In the genomic region with DNA sequence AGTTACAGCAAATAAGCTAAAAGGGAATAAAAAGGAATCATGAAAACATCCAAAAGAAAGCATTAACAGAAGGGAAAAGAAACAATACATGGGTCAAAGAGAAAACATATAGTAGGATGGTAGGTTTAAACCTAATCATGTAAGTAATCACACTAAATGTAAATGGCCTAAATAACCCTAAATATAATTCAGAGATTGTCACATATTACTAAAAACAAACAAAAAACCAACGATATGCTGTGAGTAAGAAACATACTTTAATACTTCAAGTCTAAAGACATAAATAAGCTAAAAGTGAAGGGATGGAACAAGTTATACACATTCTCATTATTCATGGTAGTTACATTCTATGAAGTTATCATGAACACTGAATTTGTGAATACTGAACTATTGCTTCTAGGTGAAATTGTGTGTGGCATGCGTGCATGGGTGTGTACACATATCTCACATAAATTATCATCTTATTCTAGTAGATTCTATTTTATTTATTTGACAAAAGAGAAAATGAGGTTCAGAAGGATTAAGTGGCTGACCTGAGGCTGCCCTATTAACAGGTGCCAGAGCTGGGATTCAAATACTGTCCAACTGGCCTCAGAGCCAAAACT, we compare ENCODE assay signal across 20 cellular contexts.
A peak's percentile ranks its signal among the peaks of the same experiment; 100 is the strongest.
DNase-seq lines count a peak whose midpoint lies in the region; ATAC-seq, FAIRE-seq and TF ChIP-seq lines count a peak whose summit lies in the region.
"Had no signal": no experiment of that assay in that cellular context is flagged by ENCODE, and none has a peak within 500 bp of the region (broad histone marks: within the 10 kb centered on the region; RNA-seq: fewer than 3 reads in every experiment).

No MANE protein-coding gene starts in this region.

- no peaks in the 10 kb centered on the region for H3K9me1 ChIP-seq in K562 (ENCODE audit: control insufficient read depth, insufficient read depth, low read length)

- H3K36me3 ChIP-seq in K562 (ENCODE audit: control insufficient read depth, insufficient read depth, low read length): no peaks in the 10 kb centered on the region

- H3K9me3 ChIP-seq in K562 (replicated peaks; ENCODE audit: control insufficient read depth, insufficient read depth, low read depth, low read length): no peaks in the 10 kb centered on the region; the same call in 1 of the 2 replicates

- H3K4me1 ChIP-seq in K562 (replicated peaks in 1 of 2; ENCODE audit: control insufficient read depth in 2 of 2, insufficient read depth in 2 of 2, low read length in 2 of 2): no peaks in the 10 kb centered on the region

- H3K4me2 ChIP-seq in K562 (ENCODE audit: insufficient read depth, low read length): no peak overlapping the region

- WGBS in K562 (ENCODE audit: insufficient coverage, low coverage, missing lambda C conversion rate): 0% methylated on average over 2 of the region's 2 CpGs

- no peak for TF ChIP-seq CTCF in K562 (IDR thresholded peaks at IDR 0.05 in 2 of 3, conservative IDR thresholded peaks at IDR 0.05 in 1 of 3; ENCODE audit: insufficient read depth in 2 of 3, low read depth in 1 of 3, low read length in 3 of 3)

- intact Hi-C loops in K562 (cut with micrococcal nuclease): no loop called here

- POLR2A ChIA-PET in K562 (lab: Yijun Ruan, JAX): no interaction called here

- no peak for TF ChIP-seq EP300 in K562 (IDR thresholded peaks at IDR 0.05; ENCODE audit: low read length)

- no peak for TF ChIP-seq RAD21 in K562 (CRISPR knock-in tag; conservative IDR thresholded peaks at IDR 0.05 in 1 of 2, IDR thresholded peaks at IDR 0.05 in 1 of 2)

- no peaks in the 10 kb centered on the region for H4K20me1 ChIP-seq in K562 (replicated peaks; ENCODE audit: control insufficient read depth, insufficient read depth, low read length)

- H3K9ac ChIP-seq in K562 (ENCODE audit: insufficient read depth in 1 of 2, low read depth in 2 of 2, low read length in 2 of 2): no peak overlapping the region
- H3K9ac ChIP-seq: GM23248 had no signal

- no peak overlapping the region for H3K27ac ChIP-seq in K562 (ENCODE audit: extremely low read depth, low read depth, low read length)
- H3K27ac ChIP-seq: GM23248 had no signal

- CTCF ChIA-PET in K562 (lab: Yijun Ruan, JAX; ENCODE audit: low intra/inter-chr PET ratio): no interaction called here

- in situ Hi-C loops in K562 (cut with MboI): no loop called here

- H3K27me3 ChIP-seq in K562 (ENCODE audit: control insufficient read depth in 2 of 2, insufficient read depth in 2 of 2, low read length in 2 of 2): peaks cover 0 to 5% of the 10 kb centered on the region in 2 experiments; a peak in 1 of 5 replicates

- no peak for TF ChIP-seq POLR2A in K562 (conservative IDR thresholded peaks at IDR 0.05)
- TF ChIP-seq POLR2A in GM18505 (IDR thresholded peaks at IDR 0.05; ENCODE audit: borderline replicate concordance, extremely low read depth, insufficient read depth, insufficient read length): no peak

- H3K79me2 ChIP-seq in K562 (ENCODE audit: control insufficient read depth, insufficient read depth, low read length): no peaks in the 10 kb centered on the region

- DNase-seq in K562 (ENCODE audit: extremely low read depth in 1 of 4, low spot score in 3 of 4) (no peak), islet precursor cell (peak; percentile 19), D341Med (ENCODE audit: low spot score) (no peak)
- DNase-seq: C1 segment of cervical spinal cord; CD4-positive, alpha-beta memory T cell; COR-L47; DMS 273 treated with DMSO at 0.1 percent for 48 hours; DMS79; EL; GDM1; GM23248; H7; HCEC 1CT had no signal

- H2AFZ ChIP-seq in K562 (ENCODE audit: low read depth, low read length): no peak overlapping the region
- H2AFZ ChIP-seq: GM23248 had no signal

- BruUV-seq in K562 (replicated peaks; lab: Mats Ljungman, UMichigan): no TSS peak

- H3K4me3 ChIP-seq in K562: no peak overlapping the region
- H3K4me3 ChIP-seq: GM23248 had no signal

- FAIRE-seq in TTC549 (lab: Jason Lieb, UNC) (peak; percentile 13), K562 (lab: Jason Lieb, UNC) (no peak)
- FAIRE-seq: D721Med, GM12891, H1 had no signal

- ATAC-seq in K562 (no peak), HG02885 (IDR thresholded peaks at IDR 0.05; ENCODE audit: poor library complexity, unreplicated experiment) (no peak), GM21619 (IDR thresholded peaks at IDR 0.05; ENCODE audit: unreplicated experiment) (no peak), GM18505 (IDR thresholded peaks at IDR 0.05; ENCODE audit: unreplicated experiment) (no peak)

TF ChIP-seq in K562, 482 proteins besides CTCF, POLR2A, EP300 and RAD21:
- TF ChIP-seq ZNF507 (tag; conservative IDR thresholded peaks at IDR 0.05): peak; percentile 87
- TF ChIP-seq, protein P1, sequence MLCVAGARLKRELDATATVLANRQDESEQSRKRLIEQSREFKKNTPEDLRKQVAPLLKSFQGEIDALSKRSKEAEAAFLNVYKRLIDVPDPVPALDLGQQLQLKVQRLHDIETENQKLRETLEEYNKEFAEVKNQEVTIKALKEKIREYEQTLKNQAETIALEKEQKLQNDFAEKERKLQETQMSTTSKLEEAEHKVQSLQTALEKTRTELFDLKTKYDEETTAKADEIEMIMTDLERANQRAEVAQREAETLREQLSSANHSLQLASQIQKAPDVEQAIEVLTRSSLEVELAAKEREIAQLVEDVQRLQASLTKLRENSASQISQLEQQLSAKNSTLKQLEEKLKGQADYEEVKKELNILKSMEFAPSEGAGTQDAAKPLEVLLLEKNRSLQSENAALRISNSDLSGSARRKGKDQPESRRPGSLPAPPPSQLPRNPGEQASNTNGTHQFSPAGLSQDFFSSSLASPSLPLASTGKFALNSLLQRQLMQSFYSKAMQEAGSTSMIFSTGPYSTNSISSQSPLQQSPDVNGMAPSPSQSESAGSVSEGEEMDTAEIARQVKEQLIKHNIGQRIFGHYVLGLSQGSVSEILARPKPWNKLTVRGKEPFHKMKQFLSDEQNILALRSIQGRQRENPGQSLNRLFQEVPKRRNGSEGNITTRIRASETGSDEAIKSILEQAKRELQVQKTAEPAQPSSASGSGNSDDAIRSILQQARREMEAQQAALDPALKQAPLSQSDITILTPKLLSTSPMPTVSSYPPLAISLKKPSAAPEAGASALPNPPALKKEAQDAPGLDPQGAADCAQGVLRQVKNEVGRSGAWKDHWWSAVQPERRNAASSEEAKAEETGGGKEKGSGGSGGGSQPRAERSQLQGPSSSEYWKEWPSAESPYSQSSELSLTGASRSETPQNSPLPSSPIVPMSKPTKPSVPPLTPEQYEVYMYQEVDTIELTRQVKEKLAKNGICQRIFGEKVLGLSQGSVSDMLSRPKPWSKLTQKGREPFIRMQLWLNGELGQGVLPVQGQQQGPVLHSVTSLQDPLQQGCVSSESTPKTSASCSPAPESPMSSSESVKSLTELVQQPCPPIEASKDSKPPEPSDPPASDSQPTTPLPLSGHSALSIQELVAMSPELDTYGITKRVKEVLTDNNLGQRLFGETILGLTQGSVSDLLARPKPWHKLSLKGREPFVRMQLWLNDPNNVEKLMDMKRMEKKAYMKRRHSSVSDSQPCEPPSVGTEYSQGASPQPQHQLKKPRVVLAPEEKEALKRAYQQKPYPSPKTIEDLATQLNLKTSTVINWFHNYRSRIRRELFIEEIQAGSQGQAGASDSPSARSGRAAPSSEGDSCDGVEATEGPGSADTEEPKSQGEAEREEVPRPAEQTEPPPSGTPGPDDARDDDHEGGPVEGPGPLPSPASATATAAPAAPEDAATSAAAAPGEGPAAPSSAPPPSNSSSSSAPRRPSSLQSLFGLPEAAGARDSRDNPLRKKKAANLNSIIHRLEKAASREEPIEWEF (CRISPR knock-in tag; IDR thresholded peaks at IDR 0.05): no peak
